Comparison of ENCODE assay signal across 8 cellular contexts in the genomic region with DNA sequence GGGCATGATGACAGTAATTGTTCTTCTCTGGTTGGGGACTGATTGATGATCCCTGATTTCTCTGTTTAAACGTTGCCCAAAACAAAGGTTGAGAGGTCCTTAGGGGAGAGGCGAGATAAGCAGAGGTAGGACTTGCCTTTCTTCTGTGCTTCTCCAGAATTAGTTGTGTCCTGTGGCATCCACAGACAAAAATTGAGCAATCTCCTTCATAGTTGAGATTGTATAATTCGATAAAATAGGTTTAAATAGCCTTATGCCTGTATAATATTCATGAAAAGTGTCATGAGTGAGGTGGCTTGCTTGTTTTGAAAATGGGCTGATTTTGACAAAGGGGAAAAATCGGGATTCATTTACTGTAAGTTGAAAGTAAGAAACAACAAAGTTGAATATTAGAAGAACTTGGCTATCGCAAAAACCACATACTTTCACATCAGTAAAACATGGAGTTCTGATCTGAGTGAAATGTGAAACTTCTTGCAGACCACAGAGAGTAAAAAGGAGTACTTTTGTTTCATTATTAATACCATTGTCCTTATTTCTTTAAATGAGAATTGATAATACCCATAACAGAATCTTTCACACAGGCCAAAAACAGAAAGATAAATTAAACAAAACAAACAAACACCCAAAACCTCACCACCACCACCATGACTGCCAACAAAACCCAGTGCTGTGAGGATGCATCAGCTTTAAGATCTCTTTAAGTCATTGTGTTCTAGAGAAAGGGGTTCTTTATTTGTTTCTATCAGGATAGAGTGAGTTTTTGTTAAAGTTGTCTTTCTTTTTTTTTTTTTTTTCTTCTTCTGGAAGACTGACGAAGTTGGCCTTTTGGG.
DNase-seq lines count a peak whose midpoint lies in the region; ATAC-seq and TF ChIP-seq lines count a peak whose summit lies in the region.

No MANE protein-coding gene starts in this region.

- TF ChIP-seq POLR2A in esophagus squamous epithelium (IDR thresholded peaks at IDR 0.05): no peak

- H3K4me1 ChIP-seq in MM.1S (ENCODE audit: low read length) (peaks cover 4% of the 10 kb centered on the region; the same call in 1 of the 2 replicates), esophagus squamous epithelium (peaks cover 0 to 7% (median 0%) of the 10 kb centered on the region in 3 donors)

- H3K27me3 Mint-ChIP-seq in activated CD8-positive, alpha-beta memory T cell treated with anti-CD3 and anti-CD28 coated beads, Interleukin-2, amount 10 ng/mL, durations not matched to agents 7 days and 5 days: peaks cover 60% of the 10 kb centered on the region
- no peaks in the 10 kb centered on the region for H3K27me3 Mint-ChIP-seq in stimulated activated memory B cell treated with anti-CD40 and anti-IgM and Interleukin-4, amounts not matched to agents 10 μg/mL and 1 μg/mL and 100 μg/mL, for 72 hours
- H3K27me3 Mint-ChIP-seq in endothelial cell (ENCODE audit: unreplicated experiment): peaks cover 4% of the 10 kb centered on the region

- ATAC-seq in activated CD8-positive, alpha-beta memory T cell treated with anti-CD3 and anti-CD28 coated beads, Interleukin-2, amount 10 ng/mL, durations not matched to agents 7 days and 5 days: peak; percentile 92
- ATAC-seq in HG02588 (IDR thresholded peaks at IDR 0.05; ENCODE audit: unreplicated experiment): peak; percentile 97
- ATAC-seq in stimulated activated memory B cell treated with anti-CD40 and anti-IgM and Interleukin-4, amounts not matched to agents 10 μg/mL and 1 μg/mL and 100 μg/mL, for 72 hours: peak; percentile 92

- H3F3A ChIP-seq in MM.1S (ENCODE audit: insufficient read depth, low read length): peaks cover 9% of the 10 kb centered on the region

- peak; percentile 73 for DNase-seq in activated CD8-positive, alpha-beta memory T cell treated with anti-CD3 and anti-CD28 coated beads, Interleukin-2, amount 10 ng/mL, durations not matched to agents 7 days and 5 days
- DNase-seq in activated CD8-positive, alpha-beta memory T cell treated with anti-CD3 and anti-CD28 coated beads, Interleukin-2, amount 50 U/mL, for 48 hours: no peak
- DNase-seq in MM.1S: peak; percentile 75
- no peak for DNase-seq in ureter (ENCODE audit: low spot score)
- DNase-seq in esophagus squamous epithelium (lab: John Stamatoyannopoulos, UW): no peak
- no peak for DNase-seq in endothelial cell (ENCODE audit: low spot score)

- no peak overlapping the region for H3K9ac ChIP-seq in MM.1S (ENCODE audit: low read length)

- H4K20me1 ChIP-seq in MM.1S (ENCODE audit: insufficient read depth, low read length): no peaks in the 10 kb centered on the region

- TF ChIP-seq CTCF in MM.1S (IDR thresholded peaks at IDR 0.05; ENCODE audit: low read length) (no peak), esophagus squamous epithelium (IDR thresholded peaks at IDR 0.05) (no peak), endothelial cell (IDR thresholded peaks at IDR 0.05; ENCODE audit: unreplicated experiment) (no peak)

- H3K9me3 ChIP-seq in MM.1S (replicated peaks; ENCODE audit: insufficient read depth, low read length): no peaks in the 10 kb centered on the region
- no peaks in the 10 kb centered on the region for H3K9me3 ChIP-seq in esophagus squamous epithelium

- intact Hi-C loops in esophagus squamous epithelium (cut with DNase I): no loop called here

- no peaks in the 10 kb centered on the region for H3K9me2 ChIP-seq in MM.1S (replicated peaks; ENCODE audit: insufficient read depth, low read length)

- H2AFZ ChIP-seq in MM.1S (ENCODE audit: low read length): no peak overlapping the region

- H3K36me3 Mint-ChIP-seq in activated CD8-positive, alpha-beta memory T cell treated with anti-CD3 and anti-CD28 coated beads, Interleukin-2, amount 10 ng/mL, durations not matched to agents 7 days and 5 days: peaks cover 24% of the 10 kb centered on the region
- peaks cover 11% of the 10 kb centered on the region for H3K36me3 Mint-ChIP-seq in stimulated activated memory B cell treated with anti-CD40 and anti-IgM and Interleukin-4, amounts not matched to agents 10 μg/mL and 1 μg/mL and 100 μg/mL, for 72 hours
- H3K36me3 Mint-ChIP-seq in endothelial cell (ENCODE audit: low read depth, unreplicated experiment): peaks cover 6% of the 10 kb centered on the region

- CTCF ChIA-PET in activated CD8-positive, alpha-beta memory T cell treated with anti-CD3 and anti-CD28 coated beads, Interleukin-2, amount 10 ng/mL, durations not matched to agents 7 days and 5 days (lab: Charles Lee): interaction anchor here (0.7 kb wide), 1 partner anchor 497 kb away, joined by 3 read pairs; no protein-coding TSS in a partner anchor

- H3K4me2 ChIP-seq in MM.1S (ENCODE audit: low read depth, low read length): 0 out of 2 replicates have a peak overlapping the region, but pooled peaks have one; percentile 14

- H3K4me1 Mint-ChIP-seq in activated CD8-positive, alpha-beta memory T cell treated with anti-CD3 and anti-CD28 coated beads, Interleukin-2, amount 10 ng/mL, durations not matched to agents 7 days and 5 days: peaks cover 18% of the 10 kb centered on the region
- peaks cover 39% of the 10 kb centered on the region for H3K4me1 Mint-ChIP-seq in stimulated activated memory B cell treated with anti-CD40 and anti-IgM and Interleukin-4, amounts not matched to agents 10 μg/mL and 1 μg/mL and 100 μg/mL, for 72 hours
- H3K4me1 Mint-ChIP-seq in endothelial cell (ENCODE audit: unreplicated experiment): no peaks in the 10 kb centered on the region

- no peaks in the 10 kb centered on the region for H3K36me3 ChIP-seq in MM.1S (replicated peaks; ENCODE audit: insufficient read depth, low read length)
- no peaks in the 10 kb centered on the region for H3K36me3 ChIP-seq in esophagus squamous epithelium

- no peak overlapping the region for H3K4me3 ChIP-seq in MM.1S (ENCODE audit: low read length)
- no peak overlapping the region for H3K4me3 ChIP-seq in esophagus squamous epithelium

- 66 to 67% methylated on average over 6 of the region's 6 CpGs for WGBS in esophagus squamous epithelium, 2 donors

- H3K27ac Mint-ChIP-seq in activated CD8-positive, alpha-beta memory T cell treated with anti-CD3 and anti-CD28 coated beads, Interleukin-2, amount 10 ng/mL, durations not matched to agents 7 days and 5 days: no peak overlapping the region
- peak overlapping the region; percentile 56 for H3K27ac Mint-ChIP-seq in stimulated activated memory B cell treated with anti-CD40 and anti-IgM and Interleukin-4, amounts not matched to agents 10 μg/mL and 1 μg/mL and 100 μg/mL, for 72 hours
- H3K27ac Mint-ChIP-seq in endothelial cell (ENCODE audit: unreplicated experiment): no peak overlapping the region

- H3K27ac ChIP-seq in MM.1S (ENCODE audit: low read length) (no peak overlapping the region), esophagus squamous epithelium (peak overlapping the region in 1 of 4 donors; percentile 5)

- peaks cover 60% of the 10 kb centered on the region for H3K27me3 ChIP-seq in MM.1S (replicated peaks; ENCODE audit: insufficient read depth, low read length)
- H3K27me3 ChIP-seq in esophagus squamous epithelium: no peaks in the 10 kb centered on the region

- H3K9me3 Mint-ChIP-seq in activated CD8-positive, alpha-beta memory T cell treated with anti-CD3 and anti-CD28 coated beads, Interleukin-2, amount 10 ng/mL, durations not matched to agents 7 days and 5 days (ENCODE audit: low read depth): no peaks in the 10 kb centered on the region
- no peaks in the 10 kb centered on the region for H3K9me3 Mint-ChIP-seq in stimulated activated memory B cell treated with anti-CD40 and anti-IgM and Interleukin-4, amounts not matched to agents 10 μg/mL and 1 μg/mL and 100 μg/mL, for 72 hours
- no peaks in the 10 kb centered on the region for H3K9me3 Mint-ChIP-seq in endothelial cell (ENCODE audit: unreplicated experiment)

- no peaks in the 10 kb centered on the region for H3K79me2 ChIP-seq in MM.1S (ENCODE audit: low read length)

- peak overlapping the region; percentile 23 for H3K4me3 Mint-ChIP-seq in activated CD8-positive, alpha-beta memory T cell treated with anti-CD3 and anti-CD28 coated beads, Interleukin-2, amount 10 ng/mL, durations not matched to agents 7 days and 5 days
- H3K4me3 Mint-ChIP-seq in stimulated activated memory B cell treated with anti-CD40 and anti-IgM and Interleukin-4, amounts not matched to agents 10 μg/mL and 1 μg/mL and 100 μg/mL, for 72 hours: peak overlapping the region; percentile 60
- no peak overlapping the region for H3K4me3 Mint-ChIP-seq in endothelial cell (ENCODE audit: unreplicated experiment)

Comparison
In these comparisons a context has a peak if more than half of its experiments do, and no peak if none do; other contexts are left out.
1. DNase-seq: peak in activated CD8-positive, alpha-beta memory T cell treated with anti-CD3 and anti-CD28 coated beads, Interleukin-2, amount 10 ng/mL, durations not matched to agents 7 days and 5 days (single experiment) and MM.1S (single experiment); none in activated CD8-positive, alpha-beta memory T cell treated with anti-CD3 and anti-CD28 coated beads, Interleukin-2, amount 50 U/mL, for 48 hours (single experiment), ureter (single experiment), esophagus squamous epithelium (single experiment) and endothelial cell (single experiment).
2. Peak in every context shown above with its lines, with median percentiles within 50 percentile points of each other: ATAC-seq.